9 cellular contexts compared by ENCODE assay signal in the genomic region with DNA sequence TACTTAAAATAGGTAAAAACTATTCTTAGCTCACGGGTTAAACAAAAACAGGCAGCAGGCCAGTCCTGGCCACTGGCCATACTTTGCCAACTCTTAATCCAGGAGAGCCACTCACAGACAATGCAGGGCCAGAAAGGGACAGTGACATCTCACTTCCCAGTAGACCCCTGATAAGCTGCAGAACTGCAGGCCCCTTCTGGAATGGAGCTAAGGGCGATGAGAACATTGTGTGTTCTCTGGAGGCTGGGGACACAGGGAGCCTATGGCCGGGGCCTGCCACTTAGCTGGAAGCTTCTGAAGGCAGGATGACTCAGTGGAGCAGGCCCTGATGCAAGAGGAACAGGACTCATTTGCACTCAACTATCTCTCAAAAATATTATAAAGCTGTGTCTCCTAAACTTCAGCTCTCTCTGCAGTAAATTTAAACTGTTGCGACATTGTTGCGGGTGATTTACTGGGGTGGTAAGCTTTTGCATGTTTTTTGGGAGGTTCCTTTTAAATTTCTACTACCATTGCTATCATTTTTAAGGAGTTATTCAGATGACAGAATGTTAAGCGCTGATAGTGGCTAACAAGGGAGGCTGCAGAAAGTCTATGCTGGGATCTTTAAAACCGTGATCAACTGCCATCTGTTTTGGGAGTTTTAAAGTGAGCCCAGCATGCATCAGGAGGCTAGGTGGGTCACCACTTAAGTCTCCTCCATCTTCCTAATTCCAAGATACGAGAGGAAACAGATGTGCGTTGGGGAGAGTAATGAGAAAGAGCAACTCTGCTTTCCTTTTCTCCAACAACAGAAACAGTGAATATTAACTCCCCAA. TPM values are rescaled to one million over a fixed set of nuclear protein-coding genes. Genes with fewer than 3 reads are reported as not detected.
DNase-seq lines count a peak whose midpoint lies in the region; ATAC-seq and TF ChIP-seq lines count a peak whose summit lies in the region.
"Had no signal": no experiment of that assay in that cellular context is flagged by ENCODE, and none has a peak within 500 bp of the region (broad histone marks: within the 10 kb centered on the region; RNA-seq: fewer than 3 reads in every experiment).

No MANE protein-coding gene starts in this region.

- intact Hi-C loops in adrenal gland (cut with DNase I), result no loop called here
- intact Hi-C loops in left ventricle myocardium inferior (cut with micrococcal nuclease), result no loop called here

- H3K9me3 Mint-ChIP-seq in stimulated activated memory B cell treated with anti-CD40 and anti-IgM and Interleukin-4, amounts not matched to agents 10 μg/mL and 1 μg/mL and 100 μg/mL, for 72 hours, result no peaks in the 10 kb centered on the region

- no peak overlapping the region for H3K4me3 ChIP-seq in adrenal gland
- peak overlapping the region; percentile 20 for H3K4me3 ChIP-seq in left ventricle myocardium inferior
- H3K4me3 ChIP-seq in skeletal muscle cell (ENCODE audit: low read depth, low read length), result peak overlapping the region; percentile 15

- no peak overlapping the region for H3K27ac Mint-ChIP-seq in stimulated activated memory B cell treated with anti-CD40 and anti-IgM and Interleukin-4, amounts not matched to agents 10 μg/mL and 1 μg/mL and 100 μg/mL, for 72 hours

- H3K4me1 ChIP-seq in adrenal gland (replicated peaks in 1 of 2) (peaks cover 16 to 43% of the 10 kb centered on the region in 2 donors), left ventricle myocardium inferior (peaks cover 38% of the 10 kb centered on the region)

- no peaks in the 10 kb centered on the region for H3K27me3 ChIP-seq in adrenal gland
- no peaks in the 10 kb centered on the region for H3K27me3 ChIP-seq in left ventricle myocardium inferior (ENCODE audit: low read depth)

- peaks cover 54% of the 10 kb centered on the region for H3K36me3 Mint-ChIP-seq in stimulated activated memory B cell treated with anti-CD40 and anti-IgM and Interleukin-4, amounts not matched to agents 10 μg/mL and 1 μg/mL and 100 μg/mL, for 72 hours

- DNase-seq in G401 (ENCODE audit: low spot score), result peak; percentile 33
- DNase-seq in adrenal gland, result peak; percentile 66 to 91 (median 87)
- DNase-seq in left ventricle myocardium inferior, result peak; percentile 67
- DNase-seq in skeletal muscle cell (ENCODE audit: low read depth), result peak; percentile 83
- no peak for DNase-seq in LoVo (ENCODE audit: low spot score)
- no peak for DNase-seq in NCI-H1105 treated with DMSO at 0.1 percent for 48 hours (lab: John Stamatoyannopoulos, UW)
- no peak for DNase-seq in NCI-H146 treated with DMSO at 0.1 percent for 48 hours (lab: John Stamatoyannopoulos, UW; ENCODE audit: unreplicated experiment)
- DNase-seq: activated CD4-positive, CD25-positive, alpha-beta regulatory T cell had no signal

- H3K36me3 ChIP-seq in adrenal gland (replicated peaks in 1 of 2), result no peaks in the 10 kb centered on the region
- H3K36me3 ChIP-seq in left ventricle myocardium inferior, result no peaks in the 10 kb centered on the region

- TF ChIP-seq POLR2A in adrenal gland (IDR thresholded peaks at IDR 0.05), result no peak

- 41 to 58% (median 46%) methylated on average over 7 to 9 of the region's 9 CpGs for WGBS in adrenal gland, 4 donors

- H3K9me3 ChIP-seq in adrenal gland (replicated peaks in 1 of 3) (no peaks in the 10 kb centered on the region), left ventricle myocardium inferior (replicated peaks) (no peaks in the 10 kb centered on the region)

- peaks cover 11% of the 10 kb centered on the region for H3K4me1 Mint-ChIP-seq in stimulated activated memory B cell treated with anti-CD40 and anti-IgM and Interleukin-4, amounts not matched to agents 10 μg/mL and 1 μg/mL and 100 μg/mL, for 72 hours

- in situ Hi-C loops in G401 (cut with HindIII; ENCODE audit: low sequenced_read_pairs), result loop anchor here (25.0 kb wide), 1 partner anchor 203 kb away; no protein-coding TSS in a partner anchor

- H3K27me3 Mint-ChIP-seq in stimulated activated memory B cell treated with anti-CD40 and anti-IgM and Interleukin-4, amounts not matched to agents 10 μg/mL and 1 μg/mL and 100 μg/mL, for 72 hours, result no peaks in the 10 kb centered on the region

- peak overlapping the region; percentile 53 to 86 (median 64) for H3K27ac ChIP-seq in adrenal gland
- H3K27ac ChIP-seq in left ventricle myocardium inferior (replicated peaks), result peak overlapping the region; percentile 85

- TF ChIP-seq CTCF in adrenal gland (IDR thresholded peaks at IDR 0.05) (no peak), left ventricle myocardium inferior (IDR thresholded peaks at IDR 0.05; ENCODE audit: borderline replicate concordance) (no peak)

- no peak overlapping the region for H3K4me3 Mint-ChIP-seq in stimulated activated memory B cell treated with anti-CD40 and anti-IgM and Interleukin-4, amounts not matched to agents 10 μg/mL and 1 μg/mL and 100 μg/mL, for 72 hours

- ATAC-seq in stimulated activated memory B cell treated with anti-CD40 and anti-IgM and Interleukin-4, amounts not matched to agents 10 μg/mL and 1 μg/mL and 100 μg/mL, for 72 hours, result no peak

RNA-seq across cellular contexts. Expression of a gene that starts 33.2 kb away (rescaled TPM):
- total RNA-seq in G401 (2014; rRNA removed; shearing (Covaris generic)), result 3.0 and 8.5 TPM in 2 replicates
- total RNA-seq in adrenal gland (10 to 100 TPM in 5 of 8 donors, 1 to 10 TPM in 3; 4.5 to 16.6 (median 11.2) TPM), left ventricle myocardium inferior (46.9 TPM)
- 1 to 10 TPM; 1.5 to 8.0 (median 2.8) TPM for polyA plus RNA-seq in adrenal gland

Comparison
In these comparisons a context has a peak if more than half of its experiments do, and no peak if none do; other contexts are left out.
1. DNase-seq: peak in G401 (single experiment), adrenal gland (7 of 7), left ventricle myocardium inferior (single experiment) and skeletal muscle cell (single experiment); none in LoVo (single experiment), NCI-H1105 treated with DMSO at 0.1 percent for 48 hours (single experiment) and NCI-H146 treated with DMSO at 0.1 percent for 48 hours (single experiment).
2. H3K4me3 ChIP-seq: peak in left ventricle myocardium inferior (single experiment) and skeletal muscle cell (single experiment); none in adrenal gland (0 of 4).